ENCODE assay signal across 8 cellular contexts in the genomic region with DNA sequence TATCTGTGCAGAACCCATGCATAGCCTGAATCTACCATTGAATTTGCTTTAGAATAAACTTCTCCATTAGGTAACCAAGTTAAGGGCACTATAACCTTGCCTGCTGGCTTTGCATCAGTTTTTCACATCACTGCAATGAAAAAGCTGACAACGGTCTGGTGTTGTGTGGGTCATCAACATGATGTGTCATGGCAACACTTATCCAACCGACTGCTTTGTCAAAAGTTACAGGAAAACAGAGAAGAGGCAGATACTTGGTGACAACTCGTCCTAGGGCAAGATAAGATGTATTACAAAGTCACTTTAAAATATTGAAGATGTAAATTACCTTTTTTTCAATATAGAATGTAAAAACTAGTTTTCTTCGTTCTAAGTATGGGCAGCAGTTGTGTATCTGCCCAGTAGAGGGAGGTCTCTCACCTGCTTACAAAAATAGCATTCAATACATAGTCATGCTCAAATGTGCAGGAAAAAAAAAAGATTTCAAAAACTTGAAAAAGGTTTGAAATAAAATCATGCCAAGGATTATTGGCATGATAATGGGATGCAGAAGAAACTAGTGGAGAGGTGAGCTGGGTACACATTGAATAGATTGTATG.
DNase-seq lines count a peak whose midpoint lies in the region; ATAC-seq and TF ChIP-seq lines count a peak whose summit lies in the region.

No MANE protein-coding gene starts in this region.

- H3K4me3 Mint-ChIP-seq in Caco-2 (ENCODE audit: unreplicated experiment) (no peak overlapping the region), HFFc6 (no peak overlapping the region)

- H3K27ac Mint-ChIP-seq in Caco-2 (ENCODE audit: unreplicated experiment) (no peak overlapping the region), HFFc6 (no peak overlapping the region)

- CTCF ChIA-PET in Caco-2 (lab: Charles Lee) = interaction anchor here (2.4 kb wide), 1 partner anchor 164 kb away, joined by 16 read pairs; no protein-coding TSS in a partner anchor

- H3K9me3 Mint-ChIP-seq in Caco-2 (ENCODE audit: unreplicated experiment) (no peaks in the 10 kb centered on the region), HFFc6 (no peaks in the 10 kb centered on the region)

- H3K4me1 Mint-ChIP-seq in Caco-2 (ENCODE audit: low read depth, unreplicated experiment) (no peaks in the 10 kb centered on the region), HFFc6 (ENCODE audit: low read depth) (peaks cover 43% of the 10 kb centered on the region)

- H3K27me3 ChIP-seq in Caco-2 (replicated peaks; ENCODE audit: control insufficient read depth, insufficient read depth, low read length) = no peaks in the 10 kb centered on the region
- no peaks in the 10 kb centered on the region for H3K27me3 ChIP-seq in effector memory CD4-positive, alpha-beta T cell (replicated peaks; ENCODE audit: control insufficient read depth, insufficient read depth, low read length, poor library complexity, severe bottlenecking)

- no peak overlapping the region for H3K4me3 ChIP-seq in Caco-2 (ENCODE audit: low read depth, low read length)
- H3K4me3 ChIP-seq in effector memory CD4-positive, alpha-beta T cell (ENCODE audit: insufficient read depth, low read depth, low read length, poor library complexity, severe bottlenecking) = no peak overlapping the region

- POLR2A ChIA-PET in Caco-2 (lab: Charles Lee) = no interaction called here

- TF ChIP-seq CTCF in Caco-2 (IDR thresholded peaks at IDR 0.05; ENCODE audit: insufficient read depth in 1 of 2, low read depth in 1 of 2, low read length in 1 of 2, severe bottlenecking in 1 of 2, unreplicated experiment in 1 of 2) (peak; percentile 72 to 82), HFFc6 (IDR thresholded peaks at IDR 0.05) (peak; percentile 90), VCaP (conservative IDR thresholded peaks at IDR 0.05) (peak; percentile 93)

- H3K27me3 Mint-ChIP-seq in Caco-2 (ENCODE audit: insufficient read depth, unreplicated experiment) (peaks cover 18% of the 10 kb centered on the region), HFFc6 (ENCODE audit: insufficient read depth) (peaks cover 6% of the 10 kb centered on the region)

- ATAC-seq in left lobe of liver = peak; percentile 83

- no TSS peak for BruUV-seq in Caco-2 (replicated peaks; lab: Mats Ljungman, UMichigan)

- no peaks in the 10 kb centered on the region for H3K4me1 ChIP-seq in Caco-2
- H3K4me1 ChIP-seq in effector memory CD4-positive, alpha-beta T cell (ENCODE audit: control insufficient read depth, insufficient read depth, low read length, poor library complexity, severe bottlenecking) = no peaks in the 10 kb centered on the region

- H3K36me3 Mint-ChIP-seq in Caco-2 (ENCODE audit: insufficient read depth, unreplicated experiment) (no peaks in the 10 kb centered on the region), HFFc6 (ENCODE audit: low read depth) (no peaks in the 10 kb centered on the region)

- H3K27ac ChIP-seq in VCaP = no peak overlapping the region
- H3K27ac ChIP-seq in effector memory CD4-positive, alpha-beta T cell (ENCODE audit: insufficient read depth, low read length, poor library complexity, severe bottlenecking) = no peak overlapping the region

- intact Hi-C loops in Caco-2 (cut with micrococcal nuclease; ENCODE audit: unreplicated experiment) = loop anchor here (1.0 to 5.0 kb wide), 4 partner anchors 16 to 164 kb away; a partner anchor contains a TSS

- H3K9me3 ChIP-seq in Caco-2 = no peaks in the 10 kb centered on the region
- H3K9me3 ChIP-seq in effector memory CD4-positive, alpha-beta T cell (ENCODE audit: control insufficient read depth, low read length) = no peaks in the 10 kb centered on the region

- DNase-seq in Caco-2 (peak in 1 of 2 experiments; percentile 12), HFFc6 (peak; percentile 8), left lobe of liver (ENCODE audit: low spot score) (no peak), HK-2 (ENCODE audit: unreplicated experiment) (no peak), cerebellum (ENCODE audit: low spot score) (no peak), hypothalamus (lab: John Stamatoyannopoulos, UW) (no peak)
- no peak for DNase-seq in effector memory CD4-positive, alpha-beta T cell

- H3K36me3 ChIP-seq in Caco-2 (ENCODE audit: control insufficient read depth, insufficient read depth, low read length) = no peaks in the 10 kb centered on the region
- no peaks in the 10 kb centered on the region for H3K36me3 ChIP-seq in effector memory CD4-positive, alpha-beta T cell (ENCODE audit: control insufficient read depth, insufficient read depth, low read length)
